17 cellular contexts compared by ENCODE assay signal in genomic region chr4:178165251-178165650, GRCh38.
"Had no signal": no experiment of that assay in that cellular context is flagged by ENCODE, and none has a peak within 500 bp of the region (broad histone marks: within the 10 kb centered on the region; RNA-seq: fewer than 3 reads in every experiment).

No MANE protein-coding gene starts in this region.

- H3K27ac ChIP-seq: body of pancreas, esophagus squamous epithelium, parathyroid adenoma, right atrium auricular region, skin epidermis, thyroid gland had no signal

- H3K4me1 ChIP-seq: esophagus squamous epithelium, parathyroid adenoma, right atrium auricular region, thyroid gland had no signal

- H3K27ac Mint-ChIP-seq: activated naive CD4-positive, alpha-beta T cell treated with anti-CD3 and anti-CD28 coated beads, Interleukin-2, amount 50 U/mL, for 24 hours; naive thymus-derived CD4-positive, alpha-beta T cell; WTC11 had no signal

- H3K9me3 ChIP-seq: thyroid gland had no signal

- H3K4me3 Mint-ChIP-seq: activated naive CD4-positive, alpha-beta T cell treated with anti-CD3 and anti-CD28 coated beads, Interleukin-2, amount 50 U/mL, for 24 hours; naive thymus-derived CD4-positive, alpha-beta T cell; WTC11 had no signal

- H3K27me3 Mint-ChIP-seq: activated naive CD4-positive, alpha-beta T cell treated with anti-CD3 and anti-CD28 coated beads, Interleukin-2, amount 50 U/mL, for 24 hours; naive thymus-derived CD4-positive, alpha-beta T cell had no signal

- H3K36me3 Mint-ChIP-seq: activated naive CD4-positive, alpha-beta T cell treated with anti-CD3 and anti-CD28 coated beads, Interleukin-2, amount 50 U/mL, for 24 hours had no signal

- H3K4me1 Mint-ChIP-seq: activated naive CD4-positive, alpha-beta T cell treated with anti-CD3 and anti-CD28 coated beads, Interleukin-2, amount 50 U/mL, for 24 hours; naive thymus-derived CD4-positive, alpha-beta T cell had no signal

- DNase-seq: activated CD4-positive, alpha-beta T cell treated with anti-CD3 and anti-CD28 coated beads for 48 hours; activated effector memory CD4-positive, alpha-beta T cell treated with Interleukin-2 at 50 U/mL for 16 hours; amniotic stem cell; body of pancreas; dermis blood vessel endothelial cell; esophagus squamous epithelium; foreskin melanocyte; head of caudate nucleus; naive thymus-derived CD4-positive, alpha-beta T cell; stimulated activated CD4-positive, alpha-beta T cell treated with anti-CD3 and anti-CD28 coated beads, Interleukin-4, amount 100 ng/mL, for 4 hours; T-helper 1 cell; thyroid gland had no signal

- H3K4me3 ChIP-seq: body of pancreas, esophagus squamous epithelium, right atrium auricular region, skin epidermis, thyroid gland had no signal

- H3K27me3 ChIP-seq: body of pancreas, esophagus squamous epithelium, right atrium auricular region, thyroid gland had no signal

- ATAC-seq: naive thymus-derived CD4-positive, alpha-beta T cell had no signal

- H3K36me3 ChIP-seq: esophagus squamous epithelium, right atrium auricular region, thyroid gland had no signal
